In the genomic region with DNA sequence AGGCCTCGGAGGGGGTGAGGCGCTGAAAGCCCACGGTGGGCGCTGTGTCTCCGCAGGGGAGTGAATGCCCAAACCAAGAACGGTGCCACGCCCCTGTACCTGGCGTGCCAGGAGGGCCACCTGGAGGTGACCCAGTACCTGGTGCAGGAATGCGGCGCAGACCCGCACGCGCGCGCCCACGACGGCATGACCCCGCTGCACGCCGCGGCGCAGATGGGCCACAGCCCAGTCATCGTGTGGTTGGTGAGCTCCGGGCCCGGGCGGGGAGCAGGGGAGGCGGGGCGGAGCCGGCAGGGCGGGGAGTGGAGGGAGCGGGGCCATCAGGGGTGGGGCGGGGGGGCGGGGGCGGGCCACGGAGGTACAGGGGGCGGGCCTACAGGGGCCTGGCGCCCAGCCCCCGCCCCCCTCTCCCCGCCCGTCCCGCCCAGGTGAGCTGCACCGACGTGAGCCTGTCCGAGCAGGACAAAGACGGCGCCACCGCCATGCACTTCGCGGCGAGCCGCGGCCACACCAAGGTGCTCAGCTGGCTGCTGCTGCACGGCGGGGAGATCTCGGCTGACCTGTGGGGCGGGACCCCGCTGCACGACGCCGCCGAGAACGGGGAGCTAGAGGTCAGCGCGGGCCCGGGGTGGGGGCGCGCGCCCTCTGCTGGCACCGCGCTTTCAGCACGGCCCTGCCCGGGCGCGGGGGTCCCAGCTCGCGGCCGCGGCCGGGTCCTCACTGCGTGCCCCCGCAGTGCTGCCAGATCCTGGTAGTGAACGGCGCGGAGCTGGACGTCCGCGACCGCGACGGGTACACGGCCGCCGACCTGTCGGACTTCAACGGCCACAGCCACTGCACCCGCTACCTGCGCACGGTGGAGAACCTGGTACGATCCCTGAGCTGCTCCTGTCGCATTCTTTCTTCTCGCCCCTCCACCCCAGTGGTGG, we compare ENCODE assay signal across 8 cellular contexts. TPM values are rescaled to one million over a fixed set of nuclear protein-coding genes. Genes with fewer than 3 reads are reported as not detected.
A peak's percentile ranks its signal among the peaks of the same experiment; 100 is the strongest.
DNase-seq lines count a peak whose midpoint lies in the region; ATAC-seq and TF ChIP-seq lines count a peak whose summit lies in the region.

No MANE protein-coding gene starts in this region.

- peak overlapping the region; percentile 48 for H3K4me3 Mint-ChIP-seq in activated T-helper 17 cell treated with anti-CD3 and anti-CD28 coated beads, Interleukin-2, amount 50 U/mL, for 72 hours

- ATAC-seq in activated T-helper 17 cell treated with anti-CD3 and anti-CD28 coated beads, Interleukin-2, amount 50 U/mL, for 72 hours (replicated peaks): peak; percentile 91
- ATAC-seq in left ventricle myocardium superior (peak; percentile 30), GM19397 (IDR thresholded peaks at IDR 0.05; ENCODE audit: unreplicated experiment) (no peak), GM18505 (IDR thresholded peaks at IDR 0.05; ENCODE audit: unreplicated experiment) (no peak)

- intact Hi-C loops in left ventricle myocardium superior (cut with micrococcal nuclease): no loop called here

- TF ChIP-seq POLR2A in GM18505 (IDR thresholded peaks at IDR 0.05; ENCODE audit: borderline replicate concordance, extremely low read depth, insufficient read depth, insufficient read length): no peak

- no peaks in the 10 kb centered on the region for H3K36me3 Mint-ChIP-seq in activated T-helper 17 cell treated with anti-CD3 and anti-CD28 coated beads, Interleukin-2, amount 50 U/mL, for 72 hours (ENCODE audit: low read depth)

- DNase-seq in NCI-H345 (lab: John Stamatoyannopoulos, UW) (peak; percentile 67), NCI-H345 treated with DMSO at 0.1 percent for 48 hours (lab: John Stamatoyannopoulos, UW; ENCODE audit: unreplicated experiment) (no peak), NOMO-1 treated with dmso at 0.1 percent for 144 hours (lab: John Stamatoyannopoulos, UW; ENCODE audit: unreplicated experiment) (peak; percentile 22), left ventricle myocardium superior (peak; percentile 58)
- peak; percentile 76 to 79 for DNase-seq in stimulated activated CD4-positive, alpha-beta T cell treated with anti-CD3 and anti-CD28 coated beads, Interleukin-2, amount 100 ng/mL, for 24 hours

- H3K27ac Mint-ChIP-seq in activated T-helper 17 cell treated with anti-CD3 and anti-CD28 coated beads, Interleukin-2, amount 50 U/mL, for 72 hours: no peak overlapping the region

- H3K4me1 Mint-ChIP-seq in activated T-helper 17 cell treated with anti-CD3 and anti-CD28 coated beads, Interleukin-2, amount 50 U/mL, for 72 hours: peaks cover 10% of the 10 kb centered on the region

- no peaks in the 10 kb centered on the region for H3K9me3 Mint-ChIP-seq in activated T-helper 17 cell treated with anti-CD3 and anti-CD28 coated beads, Interleukin-2, amount 50 U/mL, for 72 hours

- peaks cover 10% of the 10 kb centered on the region for H3K27me3 Mint-ChIP-seq in activated T-helper 17 cell treated with anti-CD3 and anti-CD28 coated beads, Interleukin-2, amount 50 U/mL, for 72 hours

RNA-seq across cellular contexts. Expression of a gene that starts 15.9 kb away (rescaled TPM):
- 1 to 10 TPM in 1 of 2 donors, under 1 TPM in 1; 0.71 to 3.5 TPM for total RNA-seq in activated T-helper 17 cell treated with anti-CD3 and anti-CD28 coated beads, Interleukin-2, amount 50 U/mL, for 72 hours
- total RNA-seq in left ventricle myocardium superior: 0.77 TPM

RNA-seq across cellular contexts. Expression of a gene that starts 20.7 kb away (rescaled TPM):
- under 1 TPM; 0.17 to 0.37 TPM for total RNA-seq in activated T-helper 17 cell treated with anti-CD3 and anti-CD28 coated beads, Interleukin-2, amount 50 U/mL, for 72 hours
- not detected for total RNA-seq in left ventricle myocardium superior

RNA-seq across cellular contexts. Expression of a gene that starts 25.5 kb away (rescaled TPM):
- total RNA-seq in activated T-helper 17 cell treated with anti-CD3 and anti-CD28 coated beads, Interleukin-2, amount 50 U/mL, for 72 hours: 100 to 1,000 TPM; 132 to 199 TPM
- total RNA-seq in left ventricle myocardium superior: 10.8 TPM

RNA-seq across cellular contexts. Expression of a gene that starts 46.9 kb away (rescaled TPM):
- 10 to 100 TPM; 43.5 to 96.3 TPM for total RNA-seq in activated T-helper 17 cell treated with anti-CD3 and anti-CD28 coated beads, Interleukin-2, amount 50 U/mL, for 72 hours
- 7.8 TPM for total RNA-seq in left ventricle myocardium superior

RNA-seq across cellular contexts. Expression of a gene that starts 51.0 kb away (rescaled TPM):
- 1 to 10 TPM; 3.2 to 3.8 TPM for total RNA-seq in activated T-helper 17 cell treated with anti-CD3 and anti-CD28 coated beads, Interleukin-2, amount 50 U/mL, for 72 hours
- 16.9 TPM for total RNA-seq in left ventricle myocardium superior

Comparison
In these comparisons a context has a peak if more than half of its experiments do, and no peak if none do; other contexts are left out.
1. ATAC-seq: peak in activated T-helper 17 cell treated with anti-CD3 and anti-CD28 coated beads, Interleukin-2, amount 50 U/mL, for 72 hours (single experiment) and left ventricle myocardium superior (single experiment); none in GM19397 (single experiment) and GM18505 (single experiment).
2. RNA of a gene that starts 25.5 kb away (total RNA-seq): 132 to 199 TPM in activated T-helper 17 cell treated with anti-CD3 and anti-CD28 coated beads, Interleukin-2, amount 50 U/mL, for 72 hours; 10.8 TPM in left ventricle myocardium superior (single experiment); every median in the first group is over 10 times any median in the second.